Comparison of ENCODE assay signal across 8 cellular contexts in the genomic region with DNA sequence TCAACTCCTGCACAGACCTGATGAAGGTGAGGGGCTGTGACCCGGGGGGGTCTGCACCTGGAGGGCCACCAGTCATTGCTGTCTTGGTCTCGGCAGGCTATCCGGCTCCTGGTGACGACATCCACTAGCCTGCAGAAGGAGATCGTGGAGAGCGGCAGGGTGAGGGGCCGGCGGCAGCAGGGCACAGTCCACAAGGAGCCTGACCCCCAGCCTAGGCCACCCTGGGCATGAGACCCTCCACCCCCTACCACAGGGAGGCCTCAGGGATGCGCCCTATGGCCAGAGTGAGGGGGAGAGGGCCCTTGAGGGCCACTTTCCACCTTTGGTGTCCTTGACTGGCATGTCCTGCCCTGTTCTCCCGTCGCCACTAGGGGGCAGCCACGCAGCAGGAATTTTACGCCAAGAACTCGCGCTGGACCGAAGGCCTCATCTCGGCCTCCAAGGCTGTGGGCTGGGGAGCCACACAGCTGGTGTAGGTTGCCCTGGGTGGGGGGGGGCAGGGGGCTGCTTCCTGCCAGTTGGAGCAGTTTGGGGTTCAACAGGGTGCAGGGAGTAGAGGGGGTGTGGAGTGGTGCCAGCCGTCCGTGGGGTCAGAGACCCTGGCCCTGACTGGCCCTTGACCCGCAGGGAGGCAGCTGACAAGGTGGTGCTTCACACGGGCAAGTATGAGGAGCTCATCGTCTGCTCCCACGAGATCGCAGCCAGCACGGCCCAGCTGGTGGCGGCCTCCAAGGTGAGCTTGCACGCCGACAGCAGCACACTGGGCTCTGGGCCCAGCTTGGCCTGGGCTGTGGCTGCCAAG. TPM values are rescaled to one million over a fixed set of nuclear protein-coding genes. Genes with fewer than 3 reads are reported as not detected.
DNase-seq lines count a peak whose midpoint lies in the region; ATAC-seq and TF ChIP-seq lines count a peak whose summit lies in the region.

No MANE protein-coding gene starts in this region.

- no peaks in the 10 kb centered on the region for H3K36me3 ChIP-seq in kidney epithelial cell (ENCODE audit: control insufficient read depth, insufficient read depth, low read length)

- ATAC-seq in GM19395 (IDR thresholded peaks at IDR 0.05; ENCODE audit: unreplicated experiment) (peak; percentile 63), HG02678 (IDR thresholded peaks at IDR 0.05; ENCODE audit: unreplicated experiment) (no peak)

- H3K4me3 ChIP-seq in cardiac fibroblast (replicated peaks in 1 of 2; ENCODE audit: low read depth in 2 of 2, low read length in 2 of 2) (no peak overlapping the region), kidney epithelial cell (ENCODE audit: low read depth, low read length) (no peak overlapping the region)

- no peaks in the 10 kb centered on the region for H3K27me3 ChIP-seq in kidney epithelial cell (ENCODE audit: control insufficient read depth, insufficient read depth, low read length)

- DNase-seq in AG08396 (ENCODE audit: low spot score) (peak; percentile 91), NCI-H2196 (lab: John Stamatoyannopoulos, UW; ENCODE audit: unreplicated experiment) (peak; percentile 87), cardiac fibroblast (ENCODE audit: low read depth in 2 of 2) (peak; percentile 86), kidney epithelial cell (ENCODE audit: low read depth) (no peak)
- DNase-seq in activated CD4-positive, CD25-positive, alpha-beta regulatory T cell treated with anti-CD3 and anti-CD28 coated beads, Interleukin-2, amount 50 U/mL, for 72 hours = peak; percentile 85
- peak; percentile 88 for DNase-seq in stimulated activated CD4-positive, alpha-beta T cell treated with anti-CD3 and anti-CD28 coated beads, Interleukin-2, amount 100 ng/mL, for 24 hours

- TF ChIP-seq CTCF in cardiac fibroblast (IDR thresholded peaks at IDR 0.05; ENCODE audit: low read depth, low read length) (peak; percentile 88), kidney epithelial cell (IDR thresholded peaks at IDR 0.05; ENCODE audit: insufficient read depth, low read length, poor library complexity, severe bottlenecking) (peak; percentile 88)

RNA-seq across cellular contexts. Expression of gene HIP1R, which starts 25.0 kb away (rescaled TPM):
- total RNA-seq in kidney epithelial cell = 86.5 and 108 TPM in 2 replicates

RNA-seq across cellular contexts. Expression of gene VPS37B, which starts 35.7 kb away (rescaled TPM):
- 81.5 and 83.9 TPM in 2 replicates for total RNA-seq in kidney epithelial cell
